Comparison of ENCODE assay signal across 29 cellular contexts in genomic region chr10:120651000-120651399, GRCh38.
"Had no signal": no experiment of that assay in that cellular context is flagged by ENCODE, and none has a peak within 500 bp of the region (broad histone marks: within the 10 kb centered on the region; RNA-seq: fewer than 3 reads in every experiment).

No MANE protein-coding gene starts in this region.

- H3K27me3 Mint-ChIP-seq: activated CD4-positive, alpha-beta memory T cell treated with anti-CD3 and anti-CD28 coated beads, Interleukin-2, amount 10 ng/mL, durations not matched to agents 7 days and 5 days; activated CD4-positive, alpha-beta T cell treated with anti-CD3 and anti-CD28 coated beads, Interleukin-2, amount 10 ng/mL, durations not matched to agents 7 days and 5 days; activated naive CD8-positive, alpha-beta T cell; activated T-cell treated with anti-CD3 and anti-CD28 coated beads, Interleukin-2, amount 50 U/mL, for 24 hours had no signal

- H3K27ac ChIP-seq: body of pancreas, colonic mucosa, esophagus muscularis mucosa, foreskin keratinocyte, gastrocnemius medialis, heart left ventricle had no signal

- H3K9me3 ChIP-seq: body of pancreas, colonic mucosa, esophagus muscularis mucosa, gastrocnemius medialis, heart left ventricle had no signal

- H3K27me3 ChIP-seq: body of pancreas, colonic mucosa, esophagus muscularis mucosa, foreskin keratinocyte, gastrocnemius medialis had no signal

- H3K36me3 ChIP-seq: colonic mucosa, esophagus muscularis mucosa, gastrocnemius medialis, heart left ventricle had no signal

- H3K27ac Mint-ChIP-seq: activated CD4-positive, alpha-beta memory T cell treated with anti-CD3 and anti-CD28 coated beads, Interleukin-2, amount 10 ng/mL, durations not matched to agents 7 days and 5 days; activated CD4-positive, alpha-beta T cell treated with anti-CD3 and anti-CD28 coated beads, Interleukin-2, amount 10 ng/mL, durations not matched to agents 7 days and 5 days; activated naive CD8-positive, alpha-beta T cell; activated T-cell treated with anti-CD3 and anti-CD28 coated beads, Interleukin-2, amount 50 U/mL, for 24 hours; activated T-cell treated with anti-CD3 and anti-CD28 coated beads, Interleukin-2, amount 50 U/mL, for 72 hours; endodermal cell had no signal

- H3K4me1 ChIP-seq: body of pancreas, colonic mucosa, esophagus muscularis mucosa, foreskin keratinocyte, gastrocnemius medialis, heart left ventricle had no signal

- H3K4me1 Mint-ChIP-seq: activated CD4-positive, alpha-beta memory T cell treated with anti-CD3 and anti-CD28 coated beads, Interleukin-2, amount 10 ng/mL, durations not matched to agents 7 days and 5 days; activated CD4-positive, alpha-beta T cell treated with anti-CD3 and anti-CD28 coated beads, Interleukin-2, amount 10 ng/mL, durations not matched to agents 7 days and 5 days had no signal

- DNase-seq: activated CD4-positive, alpha-beta memory T cell treated with anti-CD3 and anti-CD28 coated beads, Interleukin-2, amount 10 ng/mL, durations not matched to agents 7 days and 5 days; activated CD4-positive, alpha-beta T cell treated with anti-CD3 and anti-CD28 coated beads for 1 hour; activated CD4-positive, alpha-beta T cell treated with anti-CD3 and anti-CD28 coated beads for 4 hours; activated CD4-positive, alpha-beta T cell treated with anti-CD3 and anti-CD28 coated beads, Interleukin-2, amount 10 ng/mL, durations not matched to agents 7 days and 5 days; activated CD4-positive, alpha-beta T cell treated with anti-CD3 and anti-CD28 coated beads, Interleukin-2, amount 50 U/mL, for 4 hours; activated CD4-positive, CD25-positive, alpha-beta regulatory T cell; activated CD8-positive, alpha-beta memory T cell treated with anti-CD3 and anti-CD28 coated beads, Interleukin-2, amount 50 U/mL, for 48 hours; activated gamma-delta T cell treated with Interleukin-2 at 50 U/mL for 16 hours; activated naive CD4-positive, alpha-beta T cell treated with anti-CD3 and anti-CD28 coated beads, Interleukin-2, amount 50 U/mL, for 16 hours; activated naive CD4-positive, alpha-beta T cell treated with Interleukin-2 at 50 U/mL for 16 hours; activated T-cell treated with anti-CD3 and anti-CD28 coated beads for 4 hours; activated T-cell treated with anti-CD3 and anti-CD28 coated beads, Interleukin-2, amount 50 U/mL, for 24 hours; activated T-cell treated with anti-CD3 and anti-CD28 coated beads, Interleukin-2, amount 50 U/mL, for 72 hours; amniotic stem cell; anterior cingulate cortex; body of pancreas; caudate nucleus; cerebellar nuclear complex; colonic mucosa; effector CD8-positive, alpha-beta T cell; endodermal cell; erythroblast; foreskin keratinocyte; gastrocnemius medialis; glutamatergic neuron; heart left ventricle; T-helper 2 cell had no signal

- H3K4me3 Mint-ChIP-seq: activated CD4-positive, alpha-beta memory T cell treated with anti-CD3 and anti-CD28 coated beads, Interleukin-2, amount 10 ng/mL, durations not matched to agents 7 days and 5 days; activated CD4-positive, alpha-beta T cell treated with anti-CD3 and anti-CD28 coated beads, Interleukin-2, amount 10 ng/mL, durations not matched to agents 7 days and 5 days; activated naive CD8-positive, alpha-beta T cell; activated T-cell treated with anti-CD3 and anti-CD28 coated beads, Interleukin-2, amount 50 U/mL, for 24 hours; activated T-cell treated with anti-CD3 and anti-CD28 coated beads, Interleukin-2, amount 50 U/mL, for 72 hours; endodermal cell had no signal

- ATAC-seq: activated T-cell treated with anti-CD3 and anti-CD28 coated beads, Interleukin-2, amount 50 U/mL, for 72 hours; body of pancreas; foreskin keratinocyte; gastrocnemius medialis; heart left ventricle had no signal

- H3K4me3 ChIP-seq: body of pancreas, colonic mucosa, esophagus muscularis mucosa, gastrocnemius medialis, heart left ventricle had no signal

- H3K9me3 Mint-ChIP-seq: activated CD4-positive, alpha-beta memory T cell treated with anti-CD3 and anti-CD28 coated beads, Interleukin-2, amount 10 ng/mL, durations not matched to agents 7 days and 5 days; activated CD4-positive, alpha-beta T cell treated with anti-CD3 and anti-CD28 coated beads, Interleukin-2, amount 10 ng/mL, durations not matched to agents 7 days and 5 days; activated T-cell treated with anti-CD3 and anti-CD28 coated beads, Interleukin-2, amount 50 U/mL, for 24 hours; endodermal cell had no signal

- H3K36me3 Mint-ChIP-seq: activated naive CD8-positive, alpha-beta T cell had no signal
